15 cellular contexts compared by ENCODE assay signal in the genomic region with DNA sequence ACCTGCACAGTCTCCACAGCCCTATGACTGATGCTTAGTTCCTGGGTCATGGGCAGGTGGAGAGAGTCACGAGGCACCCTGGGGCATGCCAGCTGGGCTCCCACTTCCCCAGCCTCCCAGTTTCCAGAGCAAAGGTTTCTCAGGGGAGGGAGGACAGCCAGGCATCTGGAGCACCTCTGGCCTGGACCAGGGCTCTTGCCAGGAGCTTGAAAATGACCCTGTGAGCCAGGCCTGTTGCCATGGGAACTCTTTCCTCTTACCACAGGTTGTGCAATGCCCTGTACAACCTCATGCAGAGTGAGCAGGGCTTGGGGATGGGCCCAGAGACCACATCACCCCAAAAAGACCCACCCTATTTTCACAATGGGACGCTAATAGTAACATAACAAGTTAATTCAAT.
DNase-seq lines count a peak whose midpoint lies in the region; ATAC-seq, FAIRE-seq and TF ChIP-seq lines count a peak whose summit lies in the region.
"Had no signal": no experiment of that assay in that cellular context is flagged by ENCODE, and none has a peak within 500 bp of the region (broad histone marks: within the 10 kb centered on the region; RNA-seq: fewer than 3 reads in every experiment).

No MANE protein-coding gene starts in this region.

- H3K36me3 Mint-ChIP-seq in activated naive CD4-positive, alpha-beta T cell treated with anti-CD3 and anti-CD28 coated beads, Interleukin-2, amount 10 ng/mL, durations not matched to agents 7 days and 5 days: no peaks in the 10 kb centered on the region
- H3K36me3 Mint-ChIP-seq: stimulated activated naive B cell treated with anti-CD40 and anti-IgM and Interleukin-4, amounts not matched to agents 10 μg/mL and 1 μg/mL and 100 μg/mL, for 72 hours had no signal

- H2BK120ac ChIP-seq in IMR-90 (ENCODE audit: low read depth, low read length): no peak overlapping the region

- no peak overlapping the region for H2AK9ac ChIP-seq in IMR-90 (replicated peaks; ENCODE audit: low read depth, low read length, poor library complexity)

- TF ChIP-seq CTCF in AG09309 (IDR thresholded peaks at IDR 0.05; ENCODE audit: control insufficient read depth, insufficient read depth, low read depth, low read length, missing control alignments) (no peak), IMR-90 (conservative IDR thresholded peaks at IDR 0.05; ENCODE audit: low read depth, low read length) (no peak), K562 (IDR thresholded peaks at IDR 0.05 in 2 of 3, conservative IDR thresholded peaks at IDR 0.05 in 1 of 3; ENCODE audit: insufficient read depth in 2 of 3, low read depth in 1 of 3, low read length in 3 of 3) (no peak), right atrium auricular region (IDR thresholded peaks at IDR 0.05) (no peak)

- H3K4me3 ChIP-seq in AG09309 (ENCODE audit: control insufficient read depth, low read depth, low read length): no peak overlapping the region
- no peak overlapping the region for H3K4me3 ChIP-seq in IMR-90 (ENCODE audit: insufficient read depth, low read depth, low read length)
- H3K4me3 ChIP-seq in K562: no peak overlapping the region
- H3K4me3 ChIP-seq in right atrium auricular region: no peak overlapping the region
- H3K4me3 ChIP-seq: GM12878, GM23338 had no signal

- H3K23ac ChIP-seq in IMR-90 (ENCODE audit: low read depth, low read length): no peak overlapping the region

- BruUV-seq in IMR-90 (replicated peaks; lab: Mats Ljungman, UMichigan): no TSS peak
- no TSS peak for BruUV-seq in K562 (replicated peaks; lab: Mats Ljungman, UMichigan)

- no peak overlapping the region for H3K14ac ChIP-seq in IMR-90 (replicated peaks; ENCODE audit: low read depth, low read length)

- no peaks in the 10 kb centered on the region for H3K9me3 Mint-ChIP-seq in activated naive CD4-positive, alpha-beta T cell treated with anti-CD3 and anti-CD28 coated beads, Interleukin-2, amount 10 ng/mL, durations not matched to agents 7 days and 5 days
- H3K9me3 Mint-ChIP-seq: GM23338; stimulated activated naive B cell treated with anti-CD40 and anti-IgM and Interleukin-4, amounts not matched to agents 10 μg/mL and 1 μg/mL and 100 μg/mL, for 72 hours had no signal

- intact Hi-C loops in IMR-90 (cut with micrococcal nuclease): no loop called here
- intact Hi-C loops in K562 (cut with micrococcal nuclease): no loop called here

- no peak overlapping the region for H3K4me3 Mint-ChIP-seq in activated naive CD4-positive, alpha-beta T cell treated with anti-CD3 and anti-CD28 coated beads, Interleukin-2, amount 10 ng/mL, durations not matched to agents 7 days and 5 days
- H3K4me3 Mint-ChIP-seq: GM23338; stimulated activated naive B cell treated with anti-CD40 and anti-IgM and Interleukin-4, amounts not matched to agents 10 μg/mL and 1 μg/mL and 100 μg/mL, for 72 hours had no signal

- no peak overlapping the region for H3K4ac ChIP-seq in IMR-90 (ENCODE audit: low read depth, low read length)

- H3K4me1 ChIP-seq in IMR-90 (ENCODE audit: control insufficient read depth, insufficient read depth, low read length): no peaks in the 10 kb centered on the region; the same call in 1 of the 2 replicates
- H3K4me1 ChIP-seq in K562 (replicated peaks in 1 of 2; ENCODE audit: control insufficient read depth in 2 of 2, insufficient read depth in 2 of 2, low read length in 2 of 2): peaks cover 0 to 14% of the 10 kb centered on the region in 2 experiments; a peak in 1 of 5 replicates
- H3K4me1 ChIP-seq in right atrium auricular region: peaks cover 0 to 16% of the 10 kb centered on the region in 2 donors

- H3K27ac ChIP-seq in IMR-90 (ENCODE audit: insufficient read depth, low read length) (no peak overlapping the region), K562 (ENCODE audit: extremely low read depth, low read depth, low read length) (no peak overlapping the region), right atrium auricular region (no peak overlapping the region)

- in situ Hi-C loops in IMR-90 (cut with MboI; ENCODE audit: low sequenced_read_pairs): no loop called here
- in situ Hi-C loops in K562 (cut with MboI): no loop called here

- dilution Hi-C loops in IMR-90 (cut with HindIII; ENCODE audit: low sequenced_read_pairs, unreplicated experiment): no loop called here

- no peaks in the 10 kb centered on the region for H3K9me1 ChIP-seq in IMR-90 (ENCODE audit: insufficient read depth, low read length)
- H3K9me1 ChIP-seq in K562 (ENCODE audit: control insufficient read depth, insufficient read depth, low read length): no peaks in the 10 kb centered on the region

- H2AFZ ChIP-seq in IMR-90 (replicated peaks; ENCODE audit: low read length, poor library complexity) (no peak overlapping the region), K562 (ENCODE audit: low read depth, low read length) (no peak overlapping the region)
- H2AFZ ChIP-seq: GM23338 had no signal

- H3K18ac ChIP-seq in IMR-90 (ENCODE audit: low read depth, low read length): no peak overlapping the region

- no peaks in the 10 kb centered on the region for H3K9me3 ChIP-seq in IMR-90 (ENCODE audit: control insufficient read depth, insufficient read depth, low read length)
- no peaks in the 10 kb centered on the region; the same call in 1 of the 2 replicates for H3K9me3 ChIP-seq in K562 (replicated peaks; ENCODE audit: control insufficient read depth, insufficient read depth, low read depth, low read length)
- no peaks in the 10 kb centered on the region for H3K9me3 ChIP-seq in right atrium auricular region

- WGBS in IMR-90 (ENCODE audit: extremely low coverage in 2 of 2, insufficient read length in 1 of 2), 2 experiments: no CpG with 5 or more reads among the region's 2 CpGs
- 0% methylated on average over 2 of the region's 2 CpGs for WGBS in K562 (ENCODE audit: insufficient coverage, low coverage, missing lambda C conversion rate)

- no peak for ATAC-seq in IMR-90 (ENCODE audit: low read depth)
- ATAC-seq in K562: no peak
- no peak for ATAC-seq in HG02623 (IDR thresholded peaks at IDR 0.05; ENCODE audit: unreplicated experiment)
- no peak for ATAC-seq in GM19328 (IDR thresholded peaks at IDR 0.05; ENCODE audit: unreplicated experiment)
- ATAC-seq: GM12878; GM23338; stimulated activated naive B cell treated with anti-CD40 and anti-IgM and Interleukin-4, amounts not matched to agents 10 μg/mL and 1 μg/mL and 100 μg/mL, for 72 hours had no signal

- H3K27me3 ChIP-seq in IMR-90 (ENCODE audit: control insufficient read depth, insufficient read depth, low read length) (peaks cover 56% of the 10 kb centered on the region), K562 (ENCODE audit: control insufficient read depth in 2 of 2, insufficient read depth in 2 of 2, low read length in 2 of 2) (peaks cover 25 to 47% of the 10 kb centered on the region in 2 experiments), right atrium auricular region (no peaks in the 10 kb centered on the region)

- no peaks in the 10 kb centered on the region for H3K79me2 ChIP-seq in K562 (ENCODE audit: control insufficient read depth, insufficient read depth, low read length)

- H4K91ac ChIP-seq in IMR-90 (ENCODE audit: insufficient read depth, low read depth, low read length): no peak overlapping the region

- no peak overlapping the region for H4K5ac ChIP-seq in IMR-90 (ENCODE audit: low read depth, low read length)

- no peak overlapping the region for H2AK5ac ChIP-seq in IMR-90 (ENCODE audit: low read depth, low read length)

- H3K36me3 ChIP-seq in IMR-90 (ENCODE audit: control insufficient read depth, insufficient read depth, low read length): no peaks in the 10 kb centered on the region
- no peaks in the 10 kb centered on the region for H3K36me3 ChIP-seq in K562 (ENCODE audit: control insufficient read depth, insufficient read depth, low read length)
- H3K36me3 ChIP-seq in right atrium auricular region: no peaks in the 10 kb centered on the region

- H3K4me2 ChIP-seq in IMR-90 (ENCODE audit: low read depth, low read length): no peak overlapping the region
- H3K4me2 ChIP-seq in K562 (ENCODE audit: insufficient read depth, low read length): no peak overlapping the region
- H3K4me2 ChIP-seq: GM23338 had no signal

- no peaks in the 10 kb centered on the region for H3K4me1 Mint-ChIP-seq in activated naive CD4-positive, alpha-beta T cell treated with anti-CD3 and anti-CD28 coated beads, Interleukin-2, amount 10 ng/mL, durations not matched to agents 7 days and 5 days

- CTCF ChIA-PET in IMR-90 (lab: Yijun Ruan, JAX): no interaction called here
- CTCF ChIA-PET in K562 (lab: Yijun Ruan, JAX; ENCODE audit: low intra/inter-chr PET ratio): no interaction called here
- CTCF ChIA-PET in activated naive CD4-positive, alpha-beta T cell treated with anti-CD3 and anti-CD28 coated beads, Interleukin-2, amount 10 ng/mL, durations not matched to agents 7 days and 5 days (lab: Charles Lee): no interaction called here

- no peaks in the 10 kb centered on the region for H4K20me1 ChIP-seq in IMR-90 (ENCODE audit: insufficient read depth, low read length)
- H4K20me1 ChIP-seq in K562 (replicated peaks; ENCODE audit: control insufficient read depth, insufficient read depth, low read length): no peaks in the 10 kb centered on the region

- H3K56ac ChIP-seq in IMR-90 (ENCODE audit: extremely low read depth, insufficient read depth, low read length): no peak overlapping the region

- H2BK5ac ChIP-seq in IMR-90 (ENCODE audit: low read depth, low read length, poor library complexity, severe bottlenecking): no peak overlapping the region

- DNase-seq in AG09309 (ENCODE audit: low read depth): peak; percentile 2
- DNase-seq in IMR-90: no peak
- DNase-seq in K562 (ENCODE audit: extremely low read depth in 1 of 4, low spot score in 3 of 4): no peak
- DNase-seq in right atrium auricular region (ENCODE audit: low spot score): peak; percentile 56
- no peak for DNase-seq in NCI-H345 treated with DMSO at 0.1 percent for 48 hours (lab: John Stamatoyannopoulos, UW; ENCODE audit: unreplicated experiment)
- no peak for DNase-seq in activated naive CD4-positive, alpha-beta T cell treated with anti-CD3 and anti-CD28 coated beads, Interleukin-2, amount 10 ng/mL, durations not matched to agents 7 days and 5 days
- DNase-seq: activated CD8-positive, alpha-beta memory T cell treated with anti-CD3 and anti-CD28 coated beads, Interleukin-2, amount 50 U/mL, for 4 hours; DMS79 treated with DMSO at 0.1 percent for 48 hours; NCI-H1105 treated with DMSO at 0.1 percent for 48 hours; stimulated activated CD4-positive, alpha-beta T cell treated with anti-CD3 and anti-CD28 coated beads, Interleukin-4, amount 100 ng/mL, for 1 hour; stimulated activated naive B cell treated with anti-CD40 and anti-IgM and Interleukin-4, amounts not matched to agents 10 μg/mL and 1 μg/mL and 100 μg/mL, for 72 hours had no signal

- no peak overlapping the region for H2BK20ac ChIP-seq in IMR-90 (ENCODE audit: low read depth, low read length)

- no peaks in the 10 kb centered on the region for H3K79me1 ChIP-seq in IMR-90 (ENCODE audit: low read depth in 1 of 2, low read length in 2 of 2)

- TF ChIP-seq POLR2A in IMR-90 (IDR thresholded peaks at IDR 0.05; ENCODE audit: low read depth, low read length): no peak
- TF ChIP-seq POLR2A in K562 (conservative IDR thresholded peaks at IDR 0.05): no peak

- H3K9ac ChIP-seq in IMR-90 (ENCODE audit: low read depth, low read length) (no peak overlapping the region), K562 (ENCODE audit: insufficient read depth in 1 of 2, low read depth in 2 of 2, low read length in 2 of 2) (no peak overlapping the region)

- H2BK15ac ChIP-seq in IMR-90 (ENCODE audit: low read depth, low read length): no peak overlapping the region

- no peak for TF ChIP-seq EP300 in K562 (IDR thresholded peaks at IDR 0.05; ENCODE audit: low read length)

- FAIRE-seq in K562 (lab: Jason Lieb, UNC): no peak
- FAIRE-seq: GM12878 had no signal

- POLR2A ChIA-PET in IMR-90 (lab: Charles Lee; ENCODE audit: unreplicated experiment): no interaction called here
- POLR2A ChIA-PET in K562 (lab: Yijun Ruan, JAX): no interaction called here

- TF ChIP-seq RAD21 in IMR-90 (IDR thresholded peaks at IDR 0.05; ENCODE audit: low read length) (no peak), K562 (CRISPR knock-in tag; conservative IDR thresholded peaks at IDR 0.05 in 1 of 2, IDR thresholded peaks at IDR 0.05 in 1 of 2) (no peak)

- no peak overlapping the region for H4K8ac ChIP-seq in IMR-90 (ENCODE audit: low read depth in 2 of 2, low read length in 2 of 2)

- peaks cover 10% of the 10 kb centered on the region for H3K27me3 Mint-ChIP-seq in activated naive CD4-positive, alpha-beta T cell treated with anti-CD3 and anti-CD28 coated beads, Interleukin-2, amount 10 ng/mL, durations not matched to agents 7 days and 5 days

- no peak overlapping the region for H3K27ac Mint-ChIP-seq in activated naive CD4-positive, alpha-beta T cell treated with anti-CD3 and anti-CD28 coated beads, Interleukin-2, amount 10 ng/mL, durations not matched to agents 7 days and 5 days
- H3K27ac Mint-ChIP-seq: GM23338; stimulated activated naive B cell treated with anti-CD40 and anti-IgM and Interleukin-4, amounts not matched to agents 10 μg/mL and 1 μg/mL and 100 μg/mL, for 72 hours had no signal

Comparison
In these comparisons a context has a peak if more than half of its experiments do, and no peak if none do; other contexts are left out.
1. DNase-seq: peak in AG09309 (single experiment) and right atrium auricular region (single experiment); none in IMR-90 (single experiment), K562 (0 of 4), NCI-H345 treated with DMSO at 0.1 percent for 48 hours (single experiment) and activated naive CD4-positive, alpha-beta T cell treated with anti-CD3 and anti-CD28 coated beads, Interleukin-2, amount 10 ng/mL, durations not matched to agents 7 days and 5 days (single experiment).